13 cellular contexts compared by ENCODE assay signal in genomic region chr6:14671261-14671681, GRCh38.
A peak's percentile ranks its signal among the peaks of the same experiment; 100 is the strongest.
DNase-seq lines count a peak whose midpoint lies in the region; ATAC-seq and TF ChIP-seq lines count a peak whose summit lies in the region.
"Had no signal": no experiment of that assay in that cellular context is flagged by ENCODE, and none has a peak within 500 bp of the region (broad histone marks: within the 10 kb centered on the region; RNA-seq: fewer than 3 reads in every experiment).

No MANE protein-coding gene starts in this region.

- no peaks in the 10 kb centered on the region for H3K36me3 Mint-ChIP-seq in T-helper 2 cell treated with Interferon-gamma antibody and Interleukin-4, amounts not matched to agents 5 μg/mL and 100 μg/mL, for 36 hours (ENCODE audit: low read depth)
- H3K36me3 Mint-ChIP-seq: activated CD8-positive, alpha-beta memory T cell treated with anti-CD3 and anti-CD28 coated beads, Interleukin-2, amount 10 ng/mL, durations not matched to agents 7 days and 5 days; IgD-negative memory B cell had no signal

- H4K20me1 ChIP-seq in GM23248 (ENCODE audit: insufficient read depth) (no peaks in the 10 kb centered on the region), PC-3 (ENCODE audit: low read length) (no peaks in the 10 kb centered on the region)

- H3K4me3 Mint-ChIP-seq in T-helper 2 cell treated with Interferon-gamma antibody and Interleukin-4, amounts not matched to agents 5 μg/mL and 100 μg/mL, for 36 hours, result no peak overlapping the region
- H3K4me3 Mint-ChIP-seq: activated CD8-positive, alpha-beta memory T cell treated with anti-CD3 and anti-CD28 coated beads, Interleukin-2, amount 10 ng/mL, durations not matched to agents 7 days and 5 days; IgD-negative memory B cell had no signal

- H3K9ac ChIP-seq in GM23248 (peak overlapping the region; percentile 27; the same call in 1 of the 2 replicates), PC-3 (ENCODE audit: low read length) (no peak overlapping the region)

- H2AFZ ChIP-seq in GM23248 (no peak overlapping the region), PC-3 (ENCODE audit: low read length) (no peak overlapping the region)

- peaks cover 6% of the 10 kb centered on the region for H3K27me3 Mint-ChIP-seq in T-helper 2 cell treated with Interferon-gamma antibody and Interleukin-4, amounts not matched to agents 5 μg/mL and 100 μg/mL, for 36 hours (ENCODE audit: low read depth)
- H3K27me3 Mint-ChIP-seq: IgD-negative memory B cell had no signal

- BruUV-seq in PC-3 (replicated peaks; lab: Mats Ljungman, UMichigan), result no TSS peak

- in situ Hi-C loops in GM23248 (cut with MboI), result no loop called here

- peak; percentile 91 for DNase-seq in GM23248
- DNase-seq in PC-3, result peak; percentile 63
- DNase-seq in fibroblast of pulmonary artery (ENCODE audit: low read depth), result peak; percentile 97
- no peak for DNase-seq in sciatic nerve (ENCODE audit: low spot score)
- DNase-seq in T-helper 2 cell treated with Interferon-gamma antibody and Interleukin-4, amounts not matched to agents 5 μg/mL and 100 μg/mL, for 36 hours (ENCODE audit: low spot score), result no peak
- DNase-seq: activated CD8-positive, alpha-beta memory T cell treated with anti-CD3 and anti-CD28 coated beads, Interleukin-2, amount 10 ng/mL, durations not matched to agents 7 days and 5 days; hypothalamus; NCI-H526; stimulated activated CD8-positive, alpha-beta memory T cell treated with anti-CD3 and anti-CD28 coated beads, Interleukin-4, amount 100 ng/mL, for 48 hours had no signal

- H3K4me1 Mint-ChIP-seq in T-helper 2 cell treated with Interferon-gamma antibody and Interleukin-4, amounts not matched to agents 5 μg/mL and 100 μg/mL, for 36 hours (ENCODE audit: low read depth), result peaks cover 18% of the 10 kb centered on the region

- no peaks in the 10 kb centered on the region for H3K27me3 ChIP-seq in GM23248 (replicated peaks; ENCODE audit: insufficient read depth)
- no peaks in the 10 kb centered on the region for H3K27me3 ChIP-seq in PC-3 (ENCODE audit: low read length)
- H3K27me3 ChIP-seq: cardiac muscle cell had no signal

- TF ChIP-seq CTCF in PC-3 (conservative IDR thresholded peaks at IDR 0.05; ENCODE audit: low read depth, low read length), result no peak
- no peak for TF ChIP-seq CTCF in fibroblast of pulmonary artery (IDR thresholded peaks at IDR 0.05; ENCODE audit: low read length, missing control alignments)

- peak overlapping the region; percentile 70 for H3K27ac ChIP-seq in GM23248
- H3K27ac ChIP-seq in PC-3 (ENCODE audit: low read length), result peak overlapping the region; percentile 32
- H3K27ac ChIP-seq: cardiac muscle cell had no signal

- WGBS in GM23248 (ENCODE audit: low coverage in 1 of 2, low lambda C conversion rate in 2 of 2, missing lambda C conversion rate in 2 of 2), 2 experiments, result 41 to 54% methylated on average over 1 of the region's 1 CpG

- H3K9me3 Mint-ChIP-seq in T-helper 2 cell treated with Interferon-gamma antibody and Interleukin-4, amounts not matched to agents 5 μg/mL and 100 μg/mL, for 36 hours, result no peaks in the 10 kb centered on the region
- H3K9me3 Mint-ChIP-seq: IgD-negative memory B cell had no signal

- H3K9me3 ChIP-seq in GM23248 (ENCODE audit: low read depth) (no peaks in the 10 kb centered on the region), PC-3 (ENCODE audit: low read length) (no peaks in the 10 kb centered on the region)

- no peak overlapping the region for H3K4me3 ChIP-seq in GM23248
- H3K4me3 ChIP-seq in PC-3 (ENCODE audit: low read length), result no peak overlapping the region
- no peak overlapping the region for H3K4me3 ChIP-seq in fibroblast of pulmonary artery (replicated peaks; ENCODE audit: low read depth, low read length)
- H3K4me3 ChIP-seq: cardiac muscle cell had no signal

- H3K9me2 ChIP-seq in GM23248 (ENCODE audit: insufficient read depth) (no peaks in the 10 kb centered on the region), PC-3 (replicated peaks; ENCODE audit: low read length) (no peaks in the 10 kb centered on the region)

- POLR2A ChIA-PET in PC-3 (lab: Charles Lee; ENCODE audit: unreplicated experiment), result no interaction called here

- H3F3A ChIP-seq in GM23248 (ENCODE audit: insufficient read depth) (peaks cover 45% of the 10 kb centered on the region), PC-3 (ENCODE audit: low read length, unreplicated experiment) (peaks cover 2% of the 10 kb centered on the region)

- CTCF ChIA-PET in PC-3 (lab: Charles Lee), result no interaction called here

- peaks cover 45% of the 10 kb centered on the region for H3K4me1 ChIP-seq in GM23248 (ENCODE audit: insufficient read depth)
- H3K4me1 ChIP-seq in PC-3 (ENCODE audit: insufficient read depth, low read length), result peaks cover 23% of the 10 kb centered on the region

- peak overlapping the region; percentile 43 for H3K4me2 ChIP-seq in GM23248 (ENCODE audit: unreplicated experiment)
- H3K4me2 ChIP-seq in PC-3 (ENCODE audit: low read length), result no peak overlapping the region

- no peak overlapping the region for H3K27ac Mint-ChIP-seq in T-helper 2 cell treated with Interferon-gamma antibody and Interleukin-4, amounts not matched to agents 5 μg/mL and 100 μg/mL, for 36 hours
- H3K27ac Mint-ChIP-seq: activated CD8-positive, alpha-beta memory T cell treated with anti-CD3 and anti-CD28 coated beads, Interleukin-2, amount 10 ng/mL, durations not matched to agents 7 days and 5 days; IgD-negative memory B cell had no signal

- intact Hi-C loops in PC-3 (cut with micrococcal nuclease) (no loop called here), sciatic nerve (cut with DNase I) (no loop called here)

- H3K79me2 ChIP-seq in GM23248 (ENCODE audit: insufficient read depth), result no peaks in the 10 kb centered on the region
- no peaks in the 10 kb centered on the region for H3K79me2 ChIP-seq in PC-3 (ENCODE audit: low read length)

- H3K36me3 ChIP-seq in GM23248 (ENCODE audit: low read depth) (no peaks in the 10 kb centered on the region), PC-3 (ENCODE audit: low read depth, low read length) (no peaks in the 10 kb centered on the region)
- H3K36me3 ChIP-seq: cardiac muscle cell had no signal

- ATAC-seq in PC-3 (no peak; the same call in 1 of the 2 replicates), sciatic nerve (peak; percentile 24), HG03342 (IDR thresholded peaks at IDR 0.05; ENCODE audit: unreplicated experiment) (no peak), HG02885 (IDR thresholded peaks at IDR 0.05; ENCODE audit: poor library complexity, unreplicated experiment) (no peak)
- ATAC-seq: activated CD8-positive, alpha-beta memory T cell treated with anti-CD3 and anti-CD28 coated beads, Interleukin-2, amount 10 ng/mL, durations not matched to agents 7 days and 5 days had no signal

Comparison
In these comparisons a context has a peak if more than half of its experiments do, and no peak if none do; other contexts are left out.
1. DNase-seq: peak in GM23248 (single experiment), PC-3 (single experiment) and fibroblast of pulmonary artery (single experiment); none in sciatic nerve (single experiment) and T-helper 2 cell treated with Interferon-gamma antibody and Interleukin-4, amounts not matched to agents 5 μg/mL and 100 μg/mL, for 36 hours (single experiment).